7 cellular contexts compared by ENCODE assay signal in the genomic region with DNA sequence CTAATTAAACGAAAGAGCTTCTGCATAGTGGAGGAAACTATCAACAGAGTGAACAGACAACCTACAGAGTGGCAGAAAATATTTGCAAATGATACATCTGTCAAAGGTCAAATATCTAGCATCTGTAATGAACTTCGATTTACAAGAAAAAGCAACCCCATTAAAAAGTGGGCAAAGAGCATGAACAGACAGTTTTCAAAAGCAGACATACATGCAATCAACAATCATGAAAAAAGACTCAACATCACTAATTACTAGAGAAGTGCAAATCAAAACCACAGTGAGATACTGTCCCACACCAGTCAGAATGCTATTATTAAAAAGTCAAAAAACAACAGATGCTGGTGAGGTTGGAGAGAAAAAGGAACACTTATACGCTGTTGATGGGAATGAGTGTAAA.
"Had no signal": no experiment of that assay in that cellular context is flagged by ENCODE, and none has a peak within 500 bp of the region (broad histone marks: within the 10 kb centered on the region; RNA-seq: fewer than 3 reads in every experiment).

No MANE protein-coding gene starts in this region.

- FAIRE-seq: HTR-8/SVneo, K562 had no signal

- ATAC-seq: K562 had no signal

- H3K4me3 ChIP-seq: K562 had no signal

- H3K9ac ChIP-seq: KMS-11 had no signal

- H3K27ac ChIP-seq: HL-60, KMS-11 had no signal

- DNase-seq: IMR-90, KBM-7, KG1 had no signal

- H3K4me2 ChIP-seq: KMS-11 had no signal
